ENCODE assay signal across 13 cellular contexts in genomic region chr1:186894415-186894814, GRCh38.
"Had no signal": no experiment of that assay in that cellular context is flagged by ENCODE, and none has a peak within 500 bp of the region (broad histone marks: within the 10 kb centered on the region; RNA-seq: fewer than 3 reads in every experiment).

No MANE protein-coding gene starts in this region.

- H3K4me3 ChIP-seq: colonic mucosa, skin epidermis, upper lobe of left lung had no signal

- DNase-seq: activated CD4-positive, alpha-beta T cell treated with anti-CD3 and anti-CD28 coated beads, Interleukin-2, amount 50 U/mL, for 48 hours; activated naive CD4-positive, alpha-beta T cell; activated naive CD8-positive, alpha-beta T cell treated with anti-CD3 and anti-CD28 coated beads for 36 hours; colonic mucosa; endodermal cell; foreskin fibroblast; glutamatergic neuron; hippocampal formation; occipital lobe; stimulated activated CD4-positive, alpha-beta T cell treated with anti-CD3 and anti-CD28 coated beads, Interleukin-15, amount 100 ng/mL, for 24 hours; stimulated activated CD4-positive, alpha-beta T cell treated with anti-CD3 and anti-CD28 coated beads, Interleukin-2, amount 100 ng/mL, for 48 hours; upper lobe of left lung had no signal

- H3K4me1 ChIP-seq: colonic mucosa, upper lobe of left lung had no signal

- H3K27ac ChIP-seq: colonic mucosa, skin epidermis, upper lobe of left lung had no signal

- H3K36me3 ChIP-seq: colonic mucosa, upper lobe of left lung had no signal

- H3K9me3 ChIP-seq: colonic mucosa, upper lobe of left lung had no signal

- H3K27me3 ChIP-seq: colonic mucosa, upper lobe of left lung had no signal
